ENCODE assay signal across 25 cellular contexts in the genomic region with DNA sequence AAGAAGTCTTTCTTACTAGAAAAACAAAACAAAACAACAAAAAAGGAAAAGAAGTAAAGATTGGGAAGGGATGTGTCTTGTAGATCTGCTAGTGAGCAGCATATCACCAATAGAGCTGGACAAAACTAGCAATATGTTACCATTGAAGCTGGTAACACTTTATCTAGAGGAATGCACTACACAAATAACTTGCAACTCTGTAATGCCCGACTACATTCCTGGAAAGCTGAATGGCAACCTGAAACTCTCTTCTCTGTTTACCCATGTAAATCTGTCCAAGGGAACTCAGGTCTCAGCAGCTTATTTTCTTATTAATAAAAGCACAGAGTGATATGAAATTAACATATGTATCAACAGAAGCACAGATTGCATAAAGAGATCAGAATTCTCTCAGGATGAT.
"Had no signal": no experiment of that assay in that cellular context is flagged by ENCODE, and none has a peak within 500 bp of the region (broad histone marks: within the 10 kb centered on the region; RNA-seq: fewer than 3 reads in every experiment).

No MANE protein-coding gene starts in this region.

- H3K4me1 ChIP-seq: breast epithelium had no signal

- H3K4me3 ChIP-seq: breast epithelium, SK-N-MC had no signal

- DNase-seq: activated CD4-positive, alpha-beta T cell treated with anti-CD3 and anti-CD28 coated beads for 48 hours; activated CD4-positive, alpha-beta T cell treated with anti-CD3 and anti-CD28 coated beads, Interleukin-2, amount 50 U/mL, for 48 hours; activated CD8-positive, alpha-beta memory T cell treated with anti-CD3 and anti-CD28 coated beads, Interleukin-2, amount 10 ng/mL, durations not matched to agents 7 days and 5 days; activated effector memory CD4-positive, alpha-beta T cell treated with anti-CD3 and anti-CD28 coated beads, Interleukin-2, amount 50 U/mL, for 16 hours; activated naive CD4-positive, alpha-beta T cell treated with Interleukin-2 at 50 U/mL for 16 hours; activated naive CD8-positive, alpha-beta T cell treated with anti-CD3 and anti-CD28 coated beads, Interleukin-2, amount 50 U/mL, for 24 hours; activated T-cell treated with anti-CD3 and anti-CD28 coated beads, Interleukin-2, amount 50 U/mL, for 4 hours; caudate nucleus; KG1; NCI-H1048; NCI-H146; NCI-H187 treated with DMSO at 0.1 percent for 48 hours; NCI-H2081 treated with DMSO at 0.1 percent for 48 hours; NCI-H446; NCI-H524; PC-3; SIG-M5; T-cell; T-helper 2 cell; T1000 had no signal

- FAIRE-seq: RCC 7860 had no signal

- H3K27ac ChIP-seq: breast epithelium, SK-N-MC, VCaP had no signal

- ATAC-seq: activated CD8-positive, alpha-beta memory T cell treated with anti-CD3 and anti-CD28 coated beads, Interleukin-2, amount 10 ng/mL, durations not matched to agents 7 days and 5 days; activated naive CD4-positive, alpha-beta T cell treated with anti-CD3 and anti-CD28 coated beads, Interleukin-2, amount 50 U/mL, for 72 hours; activated naive CD8-positive, alpha-beta T cell treated with anti-CD3 and anti-CD28 coated beads, Interleukin-2, amount 50 U/mL, for 24 hours; activated T-cell treated with anti-CD3 and anti-CD28 coated beads, Interleukin-2, amount 50 U/mL, for 4 hours; PC-3; T-cell had no signal

- H3K27me3 ChIP-seq: breast epithelium had no signal

- H3K27me3 Mint-ChIP-seq: activated CD8-positive, alpha-beta memory T cell treated with anti-CD3 and anti-CD28 coated beads, Interleukin-2, amount 10 ng/mL, durations not matched to agents 7 days and 5 days; activated naive CD8-positive, alpha-beta T cell treated with anti-CD3 and anti-CD28 coated beads, Interleukin-2, amount 50 U/mL, for 24 hours; T-cell had no signal

- H3K9me3 ChIP-seq: breast epithelium had no signal

- H3K27ac Mint-ChIP-seq: activated CD8-positive, alpha-beta memory T cell treated with anti-CD3 and anti-CD28 coated beads, Interleukin-2, amount 10 ng/mL, durations not matched to agents 7 days and 5 days; activated naive CD4-positive, alpha-beta T cell treated with anti-CD3 and anti-CD28 coated beads, Interleukin-2, amount 50 U/mL, for 72 hours; activated naive CD8-positive, alpha-beta T cell treated with anti-CD3 and anti-CD28 coated beads, Interleukin-2, amount 50 U/mL, for 24 hours; T-cell had no signal

- H3K4me1 Mint-ChIP-seq: activated CD8-positive, alpha-beta memory T cell treated with anti-CD3 and anti-CD28 coated beads, Interleukin-2, amount 10 ng/mL, durations not matched to agents 7 days and 5 days; activated naive CD8-positive, alpha-beta T cell treated with anti-CD3 and anti-CD28 coated beads, Interleukin-2, amount 50 U/mL, for 24 hours; T-cell had no signal

- H3K4me3 Mint-ChIP-seq: activated CD8-positive, alpha-beta memory T cell treated with anti-CD3 and anti-CD28 coated beads, Interleukin-2, amount 10 ng/mL, durations not matched to agents 7 days and 5 days; activated naive CD8-positive, alpha-beta T cell treated with anti-CD3 and anti-CD28 coated beads, Interleukin-2, amount 50 U/mL, for 24 hours; activated T-cell treated with anti-CD3 and anti-CD28 coated beads, Interleukin-2, amount 50 U/mL, for 4 hours; T-cell had no signal

- H3K36me3 ChIP-seq: breast epithelium had no signal

- H3K36me3 Mint-ChIP-seq: activated CD8-positive, alpha-beta memory T cell treated with anti-CD3 and anti-CD28 coated beads, Interleukin-2, amount 10 ng/mL, durations not matched to agents 7 days and 5 days; activated naive CD4-positive, alpha-beta T cell treated with anti-CD3 and anti-CD28 coated beads, Interleukin-2, amount 50 U/mL, for 72 hours; T-cell had no signal
